Comparison of ENCODE assay signal across 16 cellular contexts in the genomic region with DNA sequence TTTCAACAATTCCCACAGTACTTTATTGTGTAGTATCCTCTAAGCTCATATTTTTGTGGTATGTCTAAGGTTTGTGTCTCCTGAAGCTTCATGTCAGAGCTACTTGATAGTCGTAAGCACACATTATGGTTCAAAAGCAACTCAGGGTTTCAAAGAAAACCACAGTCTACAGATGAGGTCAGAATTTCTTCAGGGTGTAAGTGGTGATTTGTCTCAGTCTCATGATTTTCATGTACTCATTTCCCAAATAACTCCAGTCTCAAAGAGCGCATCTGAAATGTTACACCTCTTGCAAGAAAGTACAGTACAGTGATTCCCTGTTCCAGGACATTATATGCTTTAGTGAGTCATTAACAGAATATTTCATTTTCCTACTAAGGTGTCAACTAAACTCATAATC. TPM values are rescaled to one million over a fixed set of nuclear protein-coding genes. Genes with fewer than 3 reads are reported as not detected.
DNase-seq lines count a peak whose midpoint lies in the region; ATAC-seq, FAIRE-seq and TF ChIP-seq lines count a peak whose summit lies in the region.
"Had no signal": no experiment of that assay in that cellular context is flagged by ENCODE, and none has a peak within 500 bp of the region (broad histone marks: within the 10 kb centered on the region; RNA-seq: fewer than 3 reads in every experiment).

No MANE protein-coding gene starts in this region.

- H3K27me3 Mint-ChIP-seq in CD4-positive, alpha-beta T cell, result peaks cover 27% of the 10 kb centered on the region
- H3K27me3 Mint-ChIP-seq in chondrocyte (ENCODE audit: low read depth), result no peaks in the 10 kb centered on the region
- H3K27me3 Mint-ChIP-seq: IgD-negative memory B cell had no signal

- ATAC-seq in CD4-positive, alpha-beta T cell (ENCODE audit: poor library complexity), result peak; percentile 90
- ATAC-seq in GM18909 (IDR thresholded peaks at IDR 0.05; ENCODE audit: poor library complexity, unreplicated experiment) (peak; percentile 63), HG03196 (IDR thresholded peaks at IDR 0.05; ENCODE audit: unreplicated experiment) (peak; percentile 40), HG03139 (IDR thresholded peaks at IDR 0.05; ENCODE audit: unreplicated experiment) (no peak), pancreas (no peak)
- ATAC-seq: gastroesophageal sphincter had no signal

- H3K27me3 ChIP-seq in CD4-positive, alpha-beta T cell (ENCODE audit: control insufficient read depth, insufficient read depth, low read length), result peaks cover 6% of the 10 kb centered on the region
- no peaks in the 10 kb centered on the region for H3K27me3 ChIP-seq in PC-9 (ENCODE audit: insufficient read depth, low read depth)
- no peaks in the 10 kb centered on the region for H3K27me3 ChIP-seq in pancreas
- H3K27me3 ChIP-seq: gastroesophageal sphincter had no signal

- H3K27ac Mint-ChIP-seq in CD4-positive, alpha-beta T cell, result no peak overlapping the region
- H3K27ac Mint-ChIP-seq in chondrocyte (ENCODE audit: unreplicated experiment), result peak overlapping the region; percentile 60
- H3K27ac Mint-ChIP-seq: IgD-negative memory B cell had no signal

- H4K20me1 ChIP-seq in PC-9 (ENCODE audit: insufficient read depth), result no peaks in the 10 kb centered on the region

- H3K4me1 Mint-ChIP-seq in CD4-positive, alpha-beta T cell (ENCODE audit: low read depth), result peaks cover 20% of the 10 kb centered on the region
- H3K4me1 Mint-ChIP-seq in chondrocyte (ENCODE audit: low read depth), result peaks cover 39% of the 10 kb centered on the region

- 91 to 95% methylated on average over 2 of the region's 2 CpGs for WGBS in pancreas, 2 donors

- H3K9me2 ChIP-seq in PC-9 (ENCODE audit: insufficient read depth), result no peaks in the 10 kb centered on the region

- H3K4me1 ChIP-seq in PC-9 (replicated peaks; ENCODE audit: insufficient read depth) (peaks cover 44% of the 10 kb centered on the region), pancreas (peaks cover 0 to 11% (median 3%) of the 10 kb centered on the region in 3 donors)
- H3K4me1 ChIP-seq: parathyroid adenoma had no signal

- no peak for FAIRE-seq in pancreas (lab: Jason Lieb, UNC)
- FAIRE-seq: G401.6 had no signal

- intact Hi-C loops in CD4-positive, alpha-beta T cell (cut with DNase I, micrococcal nuclease), result loop anchor here in 1 of 2 experiments (5.0 kb wide), 1 partner anchor 70 kb away; the partner anchor contains the start of gene TIPARP
- intact Hi-C loops in PC-9 (cut with micrococcal nuclease; ENCODE audit: unreplicated experiment) (no loop called here), pancreas (cut with DNase I) (no loop called here)

- no peak for TF ChIP-seq CTCF in CD4-positive, alpha-beta T cell (IDR thresholded peaks at IDR 0.05)
- TF ChIP-seq CTCF in chondrocyte (IDR thresholded peaks at IDR 0.05), result no peak
- TF ChIP-seq CTCF in PC-9 (conservative IDR thresholded peaks at IDR 0.05), result no peak
- TF ChIP-seq CTCF in pancreas (IDR thresholded peaks at IDR 0.05), result no peak

- no peak overlapping the region for H3K4me3 Mint-ChIP-seq in CD4-positive, alpha-beta T cell
- H3K4me3 Mint-ChIP-seq in chondrocyte (ENCODE audit: unreplicated experiment), result no peak overlapping the region
- H3K4me3 Mint-ChIP-seq: IgD-negative memory B cell had no signal

- H3K27ac ChIP-seq in CD4-positive, alpha-beta T cell (ENCODE audit: low read depth, low read length), result no peak overlapping the region
- H3K27ac ChIP-seq in PC-9 (no peak overlapping the region), pancreas (no peak overlapping the region)
- H3K27ac ChIP-seq: parathyroid adenoma had no signal

- no TSS peak for BruUV-seq in PC-9 (replicated peaks; lab: Mats Ljungman, UMichigan)

- H3K36me3 ChIP-seq in PC-9 (ENCODE audit: low read depth) (no peaks in the 10 kb centered on the region), pancreas (no peaks in the 10 kb centered on the region)
- H3K36me3 ChIP-seq: gastroesophageal sphincter had no signal

- CTCF ChIA-PET in CD4-positive, alpha-beta T cell (lab: Charles Lee), result no interaction called here
- CTCF ChIA-PET in PC-9 (lab: Charles Lee), result interaction anchor here (0.6 kb wide), 1 partner anchor 9 kb away, joined by 6 read pairs; no protein-coding TSS in a partner anchor

- DNase-seq in CD4-positive, alpha-beta T cell, result no peak
- DNase-seq in chondrocyte (ENCODE audit: low spot score) (no peak), PC-9 (no peak), cerebellar cortex (ENCODE audit: low spot score) (no peak), pancreas (no peak)
- DNase-seq: activated T-cell treated with anti-CD3 and anti-CD28 coated beads, Interleukin-2, amount 50 U/mL, for 1 hour; AML-193; NCI-H2029; substantia nigra had no signal

- POLR2A ChIA-PET in CD4-positive, alpha-beta T cell (lab: Charles Lee), result interaction anchor here (1.8 kb wide), 1 partner anchor 48 kb away, joined by 7 read pairs; the partner anchor contains the start of gene SSR3
- POLR2A ChIA-PET in PC-9 (lab: Charles Lee; ENCODE audit: unreplicated experiment), result interaction anchor here (0.5 kb wide), 1 partner anchor 72 kb away, joined by 3 read pairs; the partner anchor contains the start of gene TIPARP

- H3K79me2 ChIP-seq in PC-9 (ENCODE audit: low read depth), result no peaks in the 10 kb centered on the region
- H3K79me2 ChIP-seq: parathyroid adenoma had no signal

- H3K36me3 Mint-ChIP-seq in CD4-positive, alpha-beta T cell (ENCODE audit: low read depth), result no peaks in the 10 kb centered on the region
- no peaks in the 10 kb centered on the region for H3K36me3 Mint-ChIP-seq in chondrocyte (ENCODE audit: low read depth)
- H3K36me3 Mint-ChIP-seq: IgD-negative memory B cell had no signal

- H3K4me3 ChIP-seq in PC-9 (no peak overlapping the region), pancreas (no peak overlapping the region)
- H3K4me3 ChIP-seq: gastroesophageal sphincter had no signal

- H2AFZ ChIP-seq in PC-9, result no peak overlapping the region
- H2AFZ ChIP-seq: parathyroid adenoma had no signal

- no peaks in the 10 kb centered on the region for H3K9me3 Mint-ChIP-seq in CD4-positive, alpha-beta T cell
- H3K9me3 Mint-ChIP-seq in chondrocyte (ENCODE audit: low read depth), result no peaks in the 10 kb centered on the region

- peaks cover 11% of the 10 kb centered on the region for H3F3A ChIP-seq in PC-9 (ENCODE audit: insufficient read depth, low read depth)

- no peaks in the 10 kb centered on the region for H3K9me3 ChIP-seq in CD4-positive, alpha-beta T cell (ENCODE audit: control insufficient read depth, low read length)
- H3K9me3 ChIP-seq in PC-9 (ENCODE audit: insufficient read depth, low read depth) (no peaks in the 10 kb centered on the region), pancreas (no peaks in the 10 kb centered on the region)
- H3K9me3 ChIP-seq: gastroesophageal sphincter had no signal

- no peak overlapping the region for H3K4me2 ChIP-seq in PC-9

RNA-seq across cellular contexts. Expression of gene SSR3, which starts 47.5 kb away (rescaled TPM):
- 10 to 100 TPM; 78.8 to 79.5 TPM for total RNA-seq in CD4-positive, alpha-beta T cell
- total RNA-seq in chondrocyte (376 to 395 TPM (median 377 TPM) in 3 replicates), PC-9 (2021) (117 and 152 TPM in 2 replicates), pancreas (100 to 1,000 TPM; 144 to 251 (median 193) TPM)
- polyA plus RNA-seq in pancreas, result 10 to 100 TPM; 91.5 to 96.9 TPM

Comparison
In these comparisons a context has a peak if more than half of its experiments do, and no peak if none do; other contexts are left out.
1. ATAC-seq: peak in CD4-positive, alpha-beta T cell (single experiment), GM18909 (single experiment) and HG03196 (single experiment); none in HG03139 (single experiment) and pancreas (0 of 4).